Comparison of ENCODE assay signal across 21 cellular contexts in the genomic region with DNA sequence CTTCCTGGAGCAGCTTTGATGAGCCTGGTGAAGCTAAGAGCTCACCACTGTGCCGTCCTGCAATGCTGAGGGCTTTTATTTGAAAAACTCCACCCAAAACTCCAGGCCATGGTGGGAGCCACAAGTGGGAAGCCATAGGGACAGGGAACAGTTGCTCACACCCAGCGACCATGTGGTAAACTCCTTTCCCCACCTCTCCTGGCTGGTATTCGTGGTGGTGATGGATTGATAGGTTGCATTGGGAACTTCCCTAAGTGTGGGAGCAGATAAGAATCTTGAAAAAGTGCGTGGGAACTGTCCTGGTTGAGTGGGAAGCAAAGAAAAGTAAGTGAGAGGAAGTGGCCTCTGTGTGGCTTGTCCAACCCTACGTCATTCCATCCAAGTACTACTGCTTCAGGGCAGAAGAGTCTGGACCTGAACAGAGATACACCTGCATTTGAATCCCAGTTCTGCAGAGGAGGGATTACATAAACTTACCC. TPM values are rescaled to one million over a fixed set of nuclear protein-coding genes. Genes with fewer than 3 reads are reported as not detected.
"Had no signal": no experiment of that assay in that cellular context is flagged by ENCODE, and none has a peak within 500 bp of the region (broad histone marks: within the 10 kb centered on the region; RNA-seq: fewer than 3 reads in every experiment).

A gene with protein sequence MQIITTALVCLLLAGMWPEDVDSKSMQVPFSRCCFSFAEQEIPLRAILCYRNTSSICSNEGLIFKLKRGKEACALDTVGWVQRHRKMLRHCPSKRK (minus strand): TSS at position 51 of the 479 bp plus-strand sequence. CDS start 72 bp downstream, outside the sequence.

- DNase-seq: activated CD4-positive, alpha-beta T cell treated with anti-CD3 and anti-CD28 coated beads, Interleukin-2, amount 50 U/mL, for 48 hours; activated naive CD8-positive, alpha-beta T cell treated with anti-CD3 and anti-CD28 coated beads, Interleukin-2, amount 10 ng/mL, durations not matched to agents 7 days and 5 days; activated T-cell treated with anti-CD3 and anti-CD28 coated beads, Interleukin-2, amount 50 U/mL, for 72 hours; effector CD4-positive, alpha-beta T cell; esophagus squamous epithelium; naive B cell; pancreas; stimulated activated naive CD8-positive, alpha-beta T cell treated with anti-CD3 and anti-CD28 coated beads, Interleukin-15, amount 100 ng/mL, for 72 hours had no signal

- H3K4me1 Mint-ChIP-seq: brain; central memory CD8-positive, alpha-beta T cell; neural progenitor cell had no signal

- H3K36me3 Mint-ChIP-seq: activated naive CD8-positive, alpha-beta T cell treated with anti-CD3 and anti-CD28 coated beads, Interleukin-2, amount 10 ng/mL, durations not matched to agents 7 days and 5 days; brain; naive B cell; neural progenitor cell had no signal

- H3K4me3 Mint-ChIP-seq: activated naive CD8-positive, alpha-beta T cell treated with anti-CD3 and anti-CD28 coated beads, Interleukin-2, amount 10 ng/mL, durations not matched to agents 7 days and 5 days; activated T-cell treated with anti-CD3 and anti-CD28 coated beads, Interleukin-2, amount 50 U/mL, for 72 hours; brain; central memory CD8-positive, alpha-beta T cell; naive B cell; neural progenitor cell; stimulated activated naive CD8-positive, alpha-beta T cell treated with anti-CD3 and anti-CD28 coated beads, Interleukin-15, amount 100 ng/mL, for 72 hours had no signal

- H3K9me3 ChIP-seq: esophagus squamous epithelium, pancreas had no signal

- H3K9me3 Mint-ChIP-seq: activated naive CD8-positive, alpha-beta T cell treated with anti-CD3 and anti-CD28 coated beads, Interleukin-2, amount 10 ng/mL, durations not matched to agents 7 days and 5 days; activated T-cell treated with anti-CD3 and anti-CD28 coated beads, Interleukin-2, amount 50 U/mL, for 72 hours; brain; central memory CD8-positive, alpha-beta T cell; naive B cell; neural progenitor cell; stimulated activated naive CD8-positive, alpha-beta T cell treated with anti-CD3 and anti-CD28 coated beads, Interleukin-15, amount 100 ng/mL, for 72 hours had no signal

- H3K4me3 ChIP-seq: coronary artery, esophagus squamous epithelium, hepatocyte, neural progenitor cell, pancreas had no signal

- H3K9ac ChIP-seq: neural progenitor cell had no signal

- H3K27ac Mint-ChIP-seq: activated T-cell treated with anti-CD3 and anti-CD28 coated beads, Interleukin-2, amount 50 U/mL, for 72 hours; neural progenitor cell had no signal

- ATAC-seq: activated T-cell treated with anti-CD3 and anti-CD28 coated beads, Interleukin-2, amount 50 U/mL, for 72 hours; left lobe of liver; pancreas; sciatic nerve; stimulated activated naive CD8-positive, alpha-beta T cell treated with anti-CD3 and anti-CD28 coated beads, Interleukin-15, amount 100 ng/mL, for 72 hours had no signal

- H3K27ac ChIP-seq: coronary artery, esophagus squamous epithelium, hepatocyte, neural progenitor cell, pancreas had no signal

- H2AFZ ChIP-seq: hepatocyte had no signal

- H3K4me1 ChIP-seq: neural progenitor cell, pancreas had no signal

- H3K79me2 ChIP-seq: hepatocyte had no signal

- H3K4me2 ChIP-seq: hepatocyte, neural progenitor cell had no signal

- H3K36me3 ChIP-seq: esophagus squamous epithelium, neural progenitor cell, pancreas had no signal

- H3K27me3 ChIP-seq: neural progenitor cell, pancreas had no signal

RNA-seq across cellular contexts. Expression of the gene that starts here (rescaled TPM):
- total RNA-seq: activated naive CD8-positive, alpha-beta T cell treated with anti-CD3 and anti-CD28 coated beads, Interleukin-2, amount 10 ng/mL, durations not matched to agents 7 days and 5 days; activated T-cell treated with anti-CD3 and anti-CD28 coated beads, Interleukin-2, amount 50 U/mL, for 72 hours; esophagus squamous epithelium; fibroblast of villous mesenchyme; glomerular endothelial cell; hepatocyte; left lobe of liver; lung microvascular endothelial cell; mononuclear cell; pancreas; sciatic nerve; temporal lobe had no signal
- polyA plus RNA-seq: hepatocyte, keratinocyte, pancreas had no signal
